ENCODE assay signal across 8 cellular contexts in genomic region chr9:124286292-124286931, GRCh38. TPM values are rescaled to one million over a fixed set of nuclear protein-coding genes. Genes with fewer than 3 reads are reported as not detected.
DNase-seq lines count a peak whose midpoint lies in the region; ATAC-seq, FAIRE-seq and TF ChIP-seq lines count a peak whose summit lies in the region.

No MANE protein-coding gene starts in this region.

- no peak for FAIRE-seq in D721Med (lab: Jason Lieb, UNC)

- no peak overlapping the region for H3K4me3 ChIP-seq in choroid plexus epithelial cell (ENCODE audit: low read depth, low read length)

- TF ChIP-seq CTCF in choroid plexus epithelial cell (conservative IDR thresholded peaks at IDR 0.05; ENCODE audit: low read depth, low read length) (no peak), osteocyte (IDR thresholded peaks at IDR 0.05) (no peak), D721Med (IDR thresholded peaks at IDR 0.05; ENCODE audit: insufficient read depth, missing control alignments) (no peak)

- DNase-seq in T-cell, result peak in 6 of 34 experiments; percentile 4 to 15 (median 8)
- peak; percentile 92 for DNase-seq in choroid plexus epithelial cell (ENCODE audit: low read depth)
- DNase-seq in osteocyte (ENCODE audit: extremely low spot score, unreplicated experiment), result no peak
- DNase-seq in D721Med (ENCODE audit: insufficient read length, low spot score), result no peak
- DNase-seq in hypothalamus (lab: John Stamatoyannopoulos, UW), result no peak

- no peaks in the 10 kb centered on the region for H3K9me3 Mint-ChIP-seq in T-cell
- no peaks in the 10 kb centered on the region for H3K9me3 Mint-ChIP-seq in osteocyte (ENCODE audit: unreplicated experiment)

- CTCF ChIA-PET in T-cell (lab: Charles Lee), result interaction anchor here in 1 of 2 donors (0.6 kb wide), 1 partner anchor 1638 kb away, joined by 3 read pairs; no protein-coding TSS in a partner anchor

- TF ChIP-seq POLR2A in GM18505 (IDR thresholded peaks at IDR 0.05; ENCODE audit: borderline replicate concordance, extremely low read depth, insufficient read depth, insufficient read length), result peak; percentile 55

- H3K27me3 Mint-ChIP-seq in T-cell (peaks cover 2 to 4% of the 10 kb centered on the region in 2 donors), osteocyte (ENCODE audit: unreplicated experiment) (no peaks in the 10 kb centered on the region)

- H3K4me1 Mint-ChIP-seq in T-cell (peaks cover 19 to 39% (median 24%) of the 10 kb centered on the region in 3 donors), osteocyte (ENCODE audit: unreplicated experiment) (peaks cover 85% of the 10 kb centered on the region)

- POLR2A ChIA-PET in T-cell (lab: Charles Lee), result no interaction called here

- peak; percentile 33 for ATAC-seq in GM18505 (IDR thresholded peaks at IDR 0.05; ENCODE audit: unreplicated experiment)
- ATAC-seq in HG02678 (IDR thresholded peaks at IDR 0.05; ENCODE audit: unreplicated experiment), result peak; percentile 36
- ATAC-seq in T-cell (replicated peaks in 1 of 4), result peak; percentile 59 to 73 (median 63)
- no peak for ATAC-seq in GM21515 (IDR thresholded peaks at IDR 0.05; ENCODE audit: unreplicated experiment)

- H3K4me3 Mint-ChIP-seq in T-cell, result peak overlapping the region; percentile 48 to 76 (median 59)
- peak overlapping the region; percentile 35 for H3K4me3 Mint-ChIP-seq in osteocyte (ENCODE audit: unreplicated experiment)

- H3K27ac Mint-ChIP-seq in T-cell (peak overlapping the region; percentile 89 to 97), osteocyte (ENCODE audit: unreplicated experiment) (peak overlapping the region; percentile 99)

- no peaks in the 10 kb centered on the region for H3K36me3 Mint-ChIP-seq in T-cell
- H3K36me3 Mint-ChIP-seq in osteocyte (ENCODE audit: unreplicated experiment), result peaks cover 2% of the 10 kb centered on the region

RNA-seq across cellular contexts. Expression of gene NEK6, which starts 28.7 kb away (rescaled TPM):
- total RNA-seq in T-cell (10 to 100 TPM in 3 of 5 donors, 1 to 10 TPM in 2; 5.9 to 12.5 (median 10.4) TPM), osteocyte (111 and 115 TPM in 2 replicates)
